Comparison of ENCODE assay signal across 8 cellular contexts in genomic region chr20:25248501-25249172, GRCh38. TPM values are rescaled to one million over a fixed set of nuclear protein-coding genes. Genes with fewer than 3 reads are reported as not detected.
A peak's percentile ranks its signal among the peaks of the same experiment; 100 is the strongest.
DNase-seq lines count a peak whose midpoint lies in the region; ATAC-seq and TF ChIP-seq lines count a peak whose summit lies in the region.

No MANE protein-coding gene starts in this region.

- no peak for TF ChIP-seq CTCF in cardiac muscle cell (IDR thresholded peaks at IDR 0.05; ENCODE audit: low read depth, low read length)
- TF ChIP-seq CTCF in omental fat pad (IDR thresholded peaks at IDR 0.05) = no peak

- H3K27me3 ChIP-seq in MG63 = no peaks in the 10 kb centered on the region
- H3K27me3 ChIP-seq in cardiac muscle cell = no peaks in the 10 kb centered on the region

- no peaks in the 10 kb centered on the region for H3K27me3 Mint-ChIP-seq in activated naive CD8-positive, alpha-beta T cell

- H3K27ac ChIP-seq in cardiac muscle cell = peak overlapping the region; percentile 97

- peaks cover 56% of the 10 kb centered on the region for H3K4me1 Mint-ChIP-seq in activated naive CD8-positive, alpha-beta T cell (ENCODE audit: low read depth)

- peaks cover 2% of the 10 kb centered on the region for H3K36me3 Mint-ChIP-seq in activated naive CD8-positive, alpha-beta T cell

- H3K4me1 ChIP-seq in cardiac muscle cell (ENCODE audit: low read depth) = peaks cover 63% of the 10 kb centered on the region

- DNase-seq in NCI-H1092 treated with DMSO at 0.1 percent for 48 hours (lab: John Stamatoyannopoulos, UW) (peak; percentile 44), NCI-H1092 (lab: John Stamatoyannopoulos, UW) (no peak), MG63 (peak; percentile 35), cardiac muscle cell (ENCODE audit: low read depth in 1 of 2, low spot score in 1 of 2) (peak; percentile 59 to 61), omental fat pad (ENCODE audit: low spot score) (no peak)
- DNase-seq in NK-92 treated with Interleukin-12 subunit alpha and Interleukin-12 subunit beta, amount 100 ng/mL, for 24 hours (lab: John Stamatoyannopoulos, UW) = no peak

- H3K4me3 ChIP-seq in MG63 = peak overlapping the region; percentile 70
- H3K4me3 ChIP-seq in cardiac muscle cell = peak overlapping the region; percentile 63

- H3K4me3 Mint-ChIP-seq in activated naive CD8-positive, alpha-beta T cell = peak overlapping the region; percentile 94

- H3K9me3 Mint-ChIP-seq in activated naive CD8-positive, alpha-beta T cell (ENCODE audit: low read depth) = peaks cover 1% of the 10 kb centered on the region

- no peaks in the 10 kb centered on the region; the same call in none of the 2 replicates for H3K36me3 ChIP-seq in MG63
- no peaks in the 10 kb centered on the region for H3K36me3 ChIP-seq in cardiac muscle cell

- H3K9me3 ChIP-seq in MG63 (no peaks in the 10 kb centered on the region), cardiac muscle cell (ENCODE audit: low read depth) (no peaks in the 10 kb centered on the region)

- peak overlapping the region; percentile 91 for H3K27ac Mint-ChIP-seq in activated naive CD8-positive, alpha-beta T cell

- ATAC-seq in GM21786 (IDR thresholded peaks at IDR 0.05; ENCODE audit: unreplicated experiment) (peak; percentile 5), omental fat pad (ENCODE audit: low FRiP score) (peak; percentile 31)

RNA-seq across cellular contexts. Expression of gene PYGB, which starts 0.8 kb away (rescaled TPM):
- 49.2 and 67.8 TPM in 2 replicates for total RNA-seq in MG63 (2014; rRNA removed; shearing (Covaris generic); ENCODE audit: low replicate concordance)
- total RNA-seq in cardiac muscle cell (243 and 268 TPM in 2 replicates), omental fat pad (10 to 100 TPM; 63.7 to 94.6 (median 82.4) TPM)
- polyA plus RNA-seq in cardiac muscle cell = 178 and 192 TPM in 2 replicates

RNA-seq across cellular contexts. Expression of gene ENTPD6, which starts 53.1 kb away (rescaled TPM):
- total RNA-seq in MG63 (2014; rRNA removed; shearing (Covaris generic); ENCODE audit: low replicate concordance) = 41.4 and 59.6 TPM in 2 replicates
- total RNA-seq in cardiac muscle cell (107 and 110 TPM in 2 replicates), omental fat pad (10 to 100 TPM; 44.6 to 71.0 (median 60.0) TPM)
- polyA plus RNA-seq in cardiac muscle cell = 95.7 and 107 TPM in 2 replicates

Comparison
In these comparisons a context has a peak if more than half of its experiments do, and no peak if none do; other contexts are left out.
1. DNase-seq: peak in NCI-H1092 treated with DMSO at 0.1 percent for 48 hours (single experiment), MG63 (single experiment) and cardiac muscle cell (2 of 2); none in NCI-H1092 (single experiment), omental fat pad (single experiment) and NK-92 treated with Interleukin-12 subunit alpha and Interleukin-12 subunit beta, amount 100 ng/mL, for 24 hours (single experiment).